In the genomic region with DNA sequence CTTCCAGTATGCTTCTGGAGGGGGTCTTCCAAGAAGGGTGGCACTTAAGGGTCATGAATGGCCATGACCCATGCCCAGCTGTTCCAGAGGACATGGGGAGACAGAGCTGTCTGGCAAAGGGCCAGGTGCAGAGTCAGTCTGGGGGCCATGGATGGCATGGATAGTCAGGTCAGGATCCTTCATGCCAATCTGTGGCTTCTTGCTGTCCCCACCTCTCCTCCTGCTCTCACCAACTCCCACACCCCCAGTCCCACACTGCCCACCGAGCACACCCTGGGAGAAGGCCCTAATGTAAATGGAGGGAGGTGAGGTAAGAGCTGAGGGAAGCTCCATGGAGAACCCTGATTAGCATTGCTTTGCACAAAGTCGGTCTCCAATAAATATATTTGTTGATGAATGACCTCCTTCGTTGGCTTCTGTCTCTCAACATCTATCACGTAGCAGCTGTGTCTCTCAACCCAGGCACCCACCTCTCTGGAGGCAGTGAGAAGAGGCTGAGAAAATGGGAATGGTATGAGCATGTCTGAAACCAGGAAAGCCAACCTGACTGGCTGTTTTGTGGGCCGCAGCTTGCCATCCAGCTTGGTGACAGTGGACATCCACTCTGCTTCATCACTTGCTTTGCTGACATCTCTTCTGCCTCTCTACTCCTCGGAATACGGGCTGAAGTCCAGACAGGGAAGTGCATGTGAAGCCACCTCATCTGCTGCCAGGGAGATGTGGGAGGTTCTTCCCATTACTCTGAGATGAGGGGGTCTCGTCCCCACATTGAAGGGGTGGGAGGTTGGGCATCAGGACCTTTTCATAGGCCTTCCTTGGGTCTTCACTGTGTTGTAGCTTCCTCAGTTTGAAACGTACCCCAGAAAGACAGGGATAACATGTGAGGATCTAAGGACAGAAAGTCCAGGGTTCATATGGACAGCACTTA, we compare ENCODE assay signal across 12 cellular contexts. TPM values are rescaled to one million over a fixed set of nuclear protein-coding genes. Genes with fewer than 3 reads are reported as not detected.
"Had no signal": no experiment of that assay in that cellular context is flagged by ENCODE, and none has a peak within 500 bp of the region (broad histone marks: within the 10 kb centered on the region; RNA-seq: fewer than 3 reads in every experiment).

No MANE protein-coding gene starts in this region.

- H3K36me3 ChIP-seq: stomach, uterus had no signal

- H3K9me3 ChIP-seq: stomach, uterus had no signal

- H3K4me1 ChIP-seq: uterus had no signal

- H3K27me3 ChIP-seq: uterus had no signal

- H3K4me3 ChIP-seq: stomach, uterus had no signal

- DNase-seq: activated CD4-positive, alpha-beta T cell treated with anti-CD3 and anti-CD28 coated beads, Interleukin-2, amount 10 ng/mL, durations not matched to agents 7 days and 5 days; activated CD4-positive, CD25-positive, alpha-beta regulatory T cell; activated gamma-delta T cell; activated T-cell treated with anti-CD3 and anti-CD28 coated beads, Interleukin-2, amount 50 U/mL, for 48 hours; amygdala; dermis blood vessel endothelial cell; erythroblast; hypothalamus; stimulated activated CD4-positive, alpha-beta T cell treated with anti-CD3 and anti-CD28 coated beads, Interleukin-4, amount 100 ng/mL, for 4 hours; T-helper 2 cell; uterus had no signal

- H3K27ac ChIP-seq: uterus had no signal

RNA-seq across cellular contexts. Expression of gene RAB6B, which starts 37.7 kb away (rescaled TPM):
- total RNA-seq: activated CD4-positive, alpha-beta T cell treated with anti-CD3 and anti-CD28 coated beads, Interleukin-2, amount 10 ng/mL, durations not matched to agents 7 days and 5 days had no signal
